Comparison of ENCODE assay signal across 19 cellular contexts in the genomic region with DNA sequence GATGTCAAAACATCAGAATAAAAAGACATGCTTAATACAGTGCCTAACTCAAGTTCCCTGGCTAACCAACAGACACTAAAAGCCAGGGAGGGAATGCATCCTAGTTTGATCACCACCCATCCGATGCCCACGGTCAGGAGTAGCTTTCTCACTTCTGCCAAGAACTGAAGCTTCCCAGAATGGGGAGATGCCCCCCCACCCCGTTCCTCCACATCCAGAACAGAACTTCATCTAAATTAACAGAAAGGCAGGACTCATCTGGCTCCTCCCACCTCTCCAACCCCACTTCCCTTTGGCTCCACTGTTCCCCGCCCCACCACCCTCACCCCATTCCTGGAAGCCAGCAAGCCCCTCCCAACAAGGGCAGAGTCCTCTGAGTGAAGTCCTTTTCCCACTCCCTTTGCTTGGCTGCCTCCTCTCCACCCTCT. TPM values are rescaled to one million over a fixed set of nuclear protein-coding genes. Genes with fewer than 3 reads are reported as not detected.
DNase-seq lines count a peak whose midpoint lies in the region; ATAC-seq lines count a peak whose summit lies in the region.
"Had no signal": no experiment of that assay in that cellular context is flagged by ENCODE, and none has a peak within 500 bp of the region (broad histone marks: within the 10 kb centered on the region; RNA-seq: fewer than 3 reads in every experiment).

No MANE protein-coding gene starts in this region.

- H3K9me3 Mint-ChIP-seq in CD8-positive, alpha-beta memory T cell = no peaks in the 10 kb centered on the region
- H3K9me3 Mint-ChIP-seq: activated CD4-positive, alpha-beta memory T cell treated with anti-CD3 and anti-CD28 coated beads, Interleukin-2, amount 10 ng/mL, durations not matched to agents 7 days and 5 days; activated naive CD4-positive, alpha-beta T cell treated with anti-CD3 and anti-CD28 coated beads, Interleukin-2, amount 50 U/mL, for 24 hours; activated T-cell treated with anti-CD3 and anti-CD28 coated beads, Interleukin-2, amount 50 U/mL, for 4 hours; IgD-negative memory B cell had no signal

- H3K4me3 Mint-ChIP-seq in CD8-positive, alpha-beta memory T cell = no peak overlapping the region
- H3K4me3 Mint-ChIP-seq: activated CD4-positive, alpha-beta memory T cell treated with anti-CD3 and anti-CD28 coated beads, Interleukin-2, amount 10 ng/mL, durations not matched to agents 7 days and 5 days; activated naive CD4-positive, alpha-beta T cell treated with anti-CD3 and anti-CD28 coated beads, Interleukin-2, amount 50 U/mL, for 24 hours; activated T-cell treated with anti-CD3 and anti-CD28 coated beads, Interleukin-2, amount 50 U/mL, for 4 hours; IgD-negative memory B cell had no signal

- H3K36me3 Mint-ChIP-seq in CD8-positive, alpha-beta memory T cell = no peaks in the 10 kb centered on the region
- H3K36me3 Mint-ChIP-seq: activated naive CD4-positive, alpha-beta T cell treated with anti-CD3 and anti-CD28 coated beads, Interleukin-2, amount 50 U/mL, for 24 hours had no signal

- POLR2A ChIA-PET in CD8-positive, alpha-beta memory T cell (lab: Charles Lee) = no interaction called here

- H3K27me3 Mint-ChIP-seq in CD8-positive, alpha-beta memory T cell = no peaks in the 10 kb centered on the region
- H3K27me3 Mint-ChIP-seq: activated CD4-positive, alpha-beta memory T cell treated with anti-CD3 and anti-CD28 coated beads, Interleukin-2, amount 10 ng/mL, durations not matched to agents 7 days and 5 days; activated naive CD4-positive, alpha-beta T cell treated with anti-CD3 and anti-CD28 coated beads, Interleukin-2, amount 50 U/mL, for 24 hours; IgD-negative memory B cell had no signal

- H3K36me3 ChIP-seq in CD8-positive, alpha-beta memory T cell (ENCODE audit: insufficient read depth, low read length) = no peaks in the 10 kb centered on the region
- no peaks in the 10 kb centered on the region for H3K36me3 ChIP-seq in muscle layer of duodenum (ENCODE audit: control insufficient read depth in 1 of 2, insufficient read depth in 2 of 2, low read length in 2 of 2)
- H3K36me3 ChIP-seq: gastrocnemius medialis, vagina had no signal

- no peak for DNase-seq in CD8-positive, alpha-beta memory T cell
- DNase-seq in OCI-M1 (lab: John Stamatoyannopoulos, UW) (peak; percentile 72), iPS DF 19.7 (ENCODE audit: low read depth, low spot score) (peak; percentile 20), NCI-H1694 treated with DMSO at 0.1 percent for 48 hours (lab: John Stamatoyannopoulos, UW) (no peak)
- DNase-seq in stimulated activated CD4-positive, alpha-beta T cell treated with anti-CD3 and anti-CD28 coated beads, Interleukin-1b, Interleukin-23, amount 100 ng/mL, for 48 hours = no peak
- DNase-seq: activated CD4-positive, alpha-beta memory T cell treated with anti-CD3 and anti-CD28 coated beads, Interleukin-2, amount 10 ng/mL, durations not matched to agents 7 days and 5 days; activated T-cell treated with anti-CD3 and anti-CD28 coated beads, Interleukin-2, amount 50 U/mL, for 4 hours; body of pancreas; MV-4-11; retina had no signal

- H3K27me3 ChIP-seq in CD8-positive, alpha-beta memory T cell (ENCODE audit: insufficient read depth, low read length, poor library complexity, severe bottlenecking) = no peaks in the 10 kb centered on the region
- no peaks in the 10 kb centered on the region for H3K27me3 ChIP-seq in muscle layer of duodenum (ENCODE audit: low read depth, low read length)
- H3K27me3 ChIP-seq: body of pancreas, gastrocnemius medialis, vagina had no signal

- ATAC-seq in HG02759 (IDR thresholded peaks at IDR 0.05; ENCODE audit: unreplicated experiment) = no peak
- no peak for ATAC-seq in GM19463 (IDR thresholded peaks at IDR 0.05; ENCODE audit: unreplicated experiment)
- ATAC-seq: activated T-cell treated with anti-CD3 and anti-CD28 coated beads, Interleukin-2, amount 50 U/mL, for 4 hours; body of pancreas; gastrocnemius medialis had no signal

- no peaks in the 10 kb centered on the region for H3K4me1 ChIP-seq in CD8-positive, alpha-beta memory T cell (ENCODE audit: insufficient read depth, low read length)
- no peaks in the 10 kb centered on the region for H3K4me1 ChIP-seq in muscle layer of duodenum (ENCODE audit: control insufficient read depth in 1 of 2, insufficient read depth in 2 of 2, low read length in 2 of 2)
- H3K4me1 ChIP-seq: body of pancreas, gastrocnemius medialis, vagina had no signal

- no peak overlapping the region for H3K27ac Mint-ChIP-seq in CD8-positive, alpha-beta memory T cell
- H3K27ac Mint-ChIP-seq: activated CD4-positive, alpha-beta memory T cell treated with anti-CD3 and anti-CD28 coated beads, Interleukin-2, amount 10 ng/mL, durations not matched to agents 7 days and 5 days; activated naive CD4-positive, alpha-beta T cell treated with anti-CD3 and anti-CD28 coated beads, Interleukin-2, amount 50 U/mL, for 24 hours; IgD-negative memory B cell had no signal

- CTCF ChIA-PET in CD8-positive, alpha-beta memory T cell (lab: Charles Lee) = no interaction called here

- H3K4me3 ChIP-seq in CD8-positive, alpha-beta memory T cell (ENCODE audit: low read length) = no peak overlapping the region
- H3K4me3 ChIP-seq in muscle layer of duodenum (ENCODE audit: low read depth in 1 of 2, low read length in 2 of 2) = no peak overlapping the region
- H3K4me3 ChIP-seq: body of pancreas, gastrocnemius medialis, SK-N-MC, vagina had no signal

- no peaks in the 10 kb centered on the region for H3K9me3 ChIP-seq in CD8-positive, alpha-beta memory T cell (ENCODE audit: low read length)
- no peaks in the 10 kb centered on the region for H3K9me3 ChIP-seq in muscle layer of duodenum (ENCODE audit: control insufficient read depth in 1 of 2, low read length in 2 of 2)
- H3K9me3 ChIP-seq: body of pancreas, gastrocnemius medialis, vagina had no signal

- peak overlapping the region; percentile 38 for H3K27ac ChIP-seq in CD8-positive, alpha-beta memory T cell (ENCODE audit: low read depth, low read length)
- H3K27ac ChIP-seq in muscle layer of duodenum (ENCODE audit: low read length) = peak overlapping the region; percentile 67
- H3K27ac ChIP-seq: body of pancreas, epithelial cell of prostate, gastrocnemius medialis, SK-N-MC, vagina had no signal

- H3K4me1 Mint-ChIP-seq in CD8-positive, alpha-beta memory T cell = no peaks in the 10 kb centered on the region
- H3K4me1 Mint-ChIP-seq: activated naive CD4-positive, alpha-beta T cell treated with anti-CD3 and anti-CD28 coated beads, Interleukin-2, amount 50 U/mL, for 24 hours had no signal

RNA-seq across cellular contexts. Expression of a gene that starts 33.7 kb away (rescaled TPM):
- total RNA-seq in CD8-positive, alpha-beta memory T cell = 10 to 100 TPM; 27.9 to 30.5 TPM
- 39.8 TPM for polyA plus RNA-seq in CD8-positive, alpha-beta memory T cell

RNA-seq across cellular contexts. Expression of a gene that starts 35.5 kb away (rescaled TPM):
- total RNA-seq in CD8-positive, alpha-beta memory T cell = 10 to 100 TPM; 30.1 to 37.4 TPM
- polyA plus RNA-seq in CD8-positive, alpha-beta memory T cell = 8.2 TPM

Comparison
In these comparisons a context has a peak if more than half of its experiments do, and no peak if none do; other contexts are left out.
1. DNase-seq: peak in OCI-M1 (single experiment) and iPS DF 19.7 (single experiment); none in CD8-positive, alpha-beta memory T cell (0 of 5), stimulated activated CD4-positive, alpha-beta T cell treated with anti-CD3 and anti-CD28 coated beads, Interleukin-1b, Interleukin-23, amount 100 ng/mL, for 48 hours (single experiment) and NCI-H1694 treated with DMSO at 0.1 percent for 48 hours (single experiment).